In the genomic region with DNA sequence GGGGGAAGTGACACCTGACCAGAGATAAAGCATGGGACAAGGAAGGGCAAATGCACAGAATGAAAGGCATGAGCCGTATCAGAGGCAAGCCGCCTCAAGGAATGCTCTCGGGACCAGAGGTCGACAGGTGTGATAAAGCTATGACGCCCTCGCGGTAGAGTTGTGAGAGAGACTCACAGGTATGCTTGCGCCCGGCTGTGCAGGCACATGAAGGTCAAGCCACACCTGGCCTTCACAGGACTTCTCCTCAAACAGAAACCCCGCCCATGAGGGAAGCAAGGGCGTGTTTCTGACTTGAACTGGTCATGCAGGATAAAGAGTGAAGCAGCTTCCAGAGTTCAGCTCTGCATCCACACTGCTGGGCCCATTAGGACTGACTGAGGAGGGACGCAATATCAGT, we compare ENCODE assay signal across 20 cellular contexts. TPM values are rescaled to one million over a fixed set of nuclear protein-coding genes. Genes with fewer than 3 reads are reported as not detected.
DNase-seq lines count a peak whose midpoint lies in the region; ATAC-seq, FAIRE-seq and TF ChIP-seq lines count a peak whose summit lies in the region.
"Had no signal": no experiment of that assay in that cellular context is flagged by ENCODE, and none has a peak within 500 bp of the region (broad histone marks: within the 10 kb centered on the region; RNA-seq: fewer than 3 reads in every experiment).

No MANE protein-coding gene starts in this region.

- peak overlapping the region; percentile 28 for H3K27ac Mint-ChIP-seq in neural crest cell (ENCODE audit: unreplicated experiment)
- H3K27ac Mint-ChIP-seq: activated CD8-positive, alpha-beta T cell treated with anti-CD3 and anti-CD28 coated beads for 36 hours; activated T-helper 17 cell treated with anti-CD3 and anti-CD28 coated beads, Interleukin-2, amount 50 U/mL, for 72 hours had no signal

- no peaks in the 10 kb centered on the region for H3K9me3 Mint-ChIP-seq in neural crest cell
- H3K9me3 Mint-ChIP-seq: activated CD8-positive, alpha-beta T cell treated with anti-CD3 and anti-CD28 coated beads for 36 hours; activated T-helper 17 cell treated with anti-CD3 and anti-CD28 coated beads, Interleukin-2, amount 50 U/mL, for 72 hours; naive B cell had no signal

- FAIRE-seq in bronchial epithelial cell (lab: Jason Lieb, UNC), result peak; percentile 23
- FAIRE-seq: D721Med had no signal

- H3K36me3 ChIP-seq in bronchial epithelial cell (ENCODE audit: control insufficient read depth, insufficient read depth, low read length) (peaks cover 18% of the 10 kb centered on the region), ascending aorta (peaks cover 24 to 67% of the 10 kb centered on the region in 2 donors), psoas muscle (ENCODE audit: insufficient read depth in 1 of 2, low read depth in 1 of 2) (peaks cover 2 to 64% of the 10 kb centered on the region in 2 donors)

- no peaks in the 10 kb centered on the region for H3K27me3 ChIP-seq in bronchial epithelial cell (ENCODE audit: control insufficient read depth, insufficient read depth, low read length)
- H3K27me3 ChIP-seq in ascending aorta, result no peaks in the 10 kb centered on the region
- no peaks in the 10 kb centered on the region for H3K27me3 ChIP-seq in psoas muscle (ENCODE audit: insufficient read depth in 3 of 3, low read length in 2 of 3)
- H3K27me3 ChIP-seq: foreskin keratinocyte had no signal

- H3K4me1 ChIP-seq in ascending aorta, result peaks cover 0 to 5% of the 10 kb centered on the region in 2 donors
- H3K4me1 ChIP-seq in psoas muscle, result peaks cover 24% of the 10 kb centered on the region
- H3K4me1 ChIP-seq: foreskin keratinocyte had no signal

- TF ChIP-seq CTCF in 22Rv1 (IDR thresholded peaks at IDR 0.05) (no peak), bronchial epithelial cell (IDR thresholded peaks at IDR 0.05; ENCODE audit: insufficient read depth, low read length, severe bottlenecking) (no peak), neural crest cell (conservative IDR thresholded peaks at IDR 0.05) (no peak), ascending aorta (IDR thresholded peaks at IDR 0.05) (no peak), psoas muscle (IDR thresholded peaks at IDR 0.05) (no peak)

- peaks cover 14% of the 10 kb centered on the region for H3K4me1 Mint-ChIP-seq in neural crest cell

- intact Hi-C loops in ascending aorta (cut with DNase I), result no loop called here
- intact Hi-C loops in psoas muscle (cut with DNase I), result no loop called here

- H3K4me3 ChIP-seq in bronchial epithelial cell (ENCODE audit: low read depth, low read length) (no peak overlapping the region), ascending aorta (no peak overlapping the region), psoas muscle (no peak overlapping the region)

- no peaks in the 10 kb centered on the region for H3K27me3 Mint-ChIP-seq in neural crest cell (ENCODE audit: low read depth)
- H3K27me3 Mint-ChIP-seq: activated CD8-positive, alpha-beta T cell treated with anti-CD3 and anti-CD28 coated beads for 36 hours; activated T-helper 17 cell treated with anti-CD3 and anti-CD28 coated beads, Interleukin-2, amount 50 U/mL, for 72 hours; naive B cell had no signal

- H3K27ac ChIP-seq in 22Rv1 (peak overlapping the region; percentile 42; the same call in 1 of the 2 replicates), ascending aorta (no peak overlapping the region), psoas muscle (no peak overlapping the region)
- H3K27ac ChIP-seq: foreskin keratinocyte had no signal

- WGBS in psoas muscle, 3 donors, result 87 to 91% (median 91%) methylated on average over 12 of the region's 12 CpGs

- H3K36me3 Mint-ChIP-seq in neural crest cell (ENCODE audit: low read depth), result peaks cover 17% of the 10 kb centered on the region

- ATAC-seq in GM21737 (IDR thresholded peaks at IDR 0.05; ENCODE audit: unreplicated experiment), result no peak
- ATAC-seq in psoas muscle, result no peak
- ATAC-seq: activated CD8-positive, alpha-beta T cell treated with anti-CD3 and anti-CD28 coated beads for 36 hours; activated T-helper 17 cell treated with anti-CD3 and anti-CD28 coated beads, Interleukin-2, amount 50 U/mL, for 72 hours; foreskin keratinocyte; SK-N-SH treated with all-trans-retinoic acid at 6 μM for 48 hours had no signal

- H3K4me3 Mint-ChIP-seq in neural crest cell, result no peak overlapping the region
- H3K4me3 Mint-ChIP-seq: activated CD8-positive, alpha-beta T cell treated with anti-CD3 and anti-CD28 coated beads for 36 hours; activated T-helper 17 cell treated with anti-CD3 and anti-CD28 coated beads, Interleukin-2, amount 50 U/mL, for 72 hours had no signal

- DNase-seq in DMS53 treated with DMSO at 0.1 percent for 48 hours (lab: John Stamatoyannopoulos, UW; ENCODE audit: unreplicated experiment), result peak; percentile 70
- DNase-seq in bronchial epithelial cell (ENCODE audit: low read depth), result peak; percentile 5
- no peak for DNase-seq in neural crest cell (ENCODE audit: low read depth, low spot score)
- DNase-seq in cerebellar nuclear complex (lab: John Stamatoyannopoulos, UW), result no peak
- no peak for DNase-seq in ascending aorta (ENCODE audit: low spot score in 2 of 2)
- DNase-seq in psoas muscle, result no peak
- DNase-seq: activated CD8-positive, alpha-beta T cell treated with anti-CD3 and anti-CD28 coated beads for 36 hours; amniotic stem cell; foreskin keratinocyte; GF-D8; GOT3; naive B cell; NCI-H1930; NCI-H526; retina had no signal

- H3K9me3 ChIP-seq in ascending aorta, result no peaks in the 10 kb centered on the region
- H3K9me3 ChIP-seq in psoas muscle, result no peaks in the 10 kb centered on the region

RNA-seq across cellular contexts. Expression of gene NCBP3, which starts 7.8 kb away (rescaled TPM):
- 8.2 and 13.7 TPM in 2 replicates for total RNA-seq in bronchial epithelial cell
- total RNA-seq in neural crest cell, result 61.5 and 65.6 TPM in 2 replicates
- total RNA-seq in ascending aorta, result 3.9 TPM
- total RNA-seq in psoas muscle, result 10 to 100 TPM; 10.9 to 23.5 (median 17.7) TPM
- 10 to 100 TPM in 1 of 3 donors, 1 to 10 TPM in 2; 9.3 to 15.1 (median 9.9) TPM for polyA plus RNA-seq in psoas muscle

RNA-seq across cellular contexts. Expression of gene ITGAE, which starts 37.2 kb away (rescaled TPM):
- 17.1 and 21.9 TPM in 2 replicates for total RNA-seq in bronchial epithelial cell
- total RNA-seq in neural crest cell, result 43.1 and 45.5 TPM in 2 replicates
- 15.8 TPM for total RNA-seq in ascending aorta
- total RNA-seq in psoas muscle, result 10 to 100 TPM; 13.8 to 23.6 (median 17.4) TPM
- polyA plus RNA-seq in psoas muscle, result 10 to 100 TPM; 33.8 to 47.8 (median 35.5) TPM

RNA-seq across cellular contexts. Expression of gene CAMKK1, which starts 54.6 kb away (rescaled TPM):
- total RNA-seq in bronchial epithelial cell (2.7 and 3.4 TPM in 2 replicates), neural crest cell (4.0 and 4.5 TPM in 2 replicates), ascending aorta (3.6 TPM), psoas muscle (1 to 10 TPM in 3 of 4 donors, under 1 TPM in 1; 0.92 to 2.3 (median 1.8) TPM)
- polyA plus RNA-seq in psoas muscle, result 1 to 10 TPM in 2 of 3 donors, under 1 TPM in 1; 0.91 to 1.5 (median 1.3) TPM

Comparison
In these comparisons a context has a peak if more than half of its experiments do, and no peak if none do; other contexts are left out.
1. DNase-seq: peak in DMS53 treated with DMSO at 0.1 percent for 48 hours (single experiment) and bronchial epithelial cell (single experiment); none in neural crest cell (single experiment), cerebellar nuclear complex (0 of 2), ascending aorta (0 of 2) and psoas muscle (0 of 2).